Comparison of ENCODE assay signal across 9 cellular contexts in the genomic region with DNA sequence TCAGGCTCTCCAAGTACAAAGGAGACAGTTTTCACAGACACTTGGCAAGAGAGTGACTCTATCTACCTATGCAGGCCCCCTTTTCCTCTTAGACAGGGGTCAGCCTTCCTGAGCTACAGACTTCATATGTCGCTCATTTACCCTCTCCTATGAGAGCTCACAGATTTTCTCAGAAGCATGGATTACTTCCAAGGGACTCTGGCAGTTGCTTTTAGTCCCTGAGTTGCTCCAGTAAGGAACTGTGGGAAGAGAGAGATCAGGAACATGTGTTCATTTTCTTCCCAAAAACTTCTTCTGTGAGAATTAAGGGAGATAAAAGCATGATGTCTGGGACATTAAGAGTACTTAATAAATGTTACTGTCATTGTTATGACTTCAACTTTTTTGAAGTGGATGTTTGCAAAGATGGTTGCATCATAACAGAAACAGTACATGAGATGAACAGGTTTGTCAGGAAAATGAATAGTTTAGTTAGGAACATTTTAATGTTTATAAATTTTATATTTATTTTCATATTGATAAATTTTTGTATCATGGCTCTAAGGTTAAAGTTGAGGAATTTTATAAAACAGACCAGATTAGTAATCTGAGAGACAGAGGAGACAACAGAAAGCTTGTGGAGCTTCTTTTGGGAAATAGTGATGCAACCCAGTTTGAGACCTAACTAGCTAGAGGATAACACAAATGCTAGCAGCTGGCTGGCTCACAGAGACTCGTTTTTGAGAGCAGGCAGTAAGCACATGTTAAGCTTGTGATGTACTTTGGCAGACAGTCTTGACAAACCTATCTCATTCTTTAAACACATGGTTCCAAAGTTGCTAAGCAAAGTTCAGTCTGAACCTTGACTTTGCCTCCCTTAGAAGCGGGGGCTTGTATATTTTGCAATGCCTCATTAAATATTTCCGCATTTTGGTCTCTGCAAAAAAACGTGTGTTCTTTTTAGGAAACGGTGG. TPM values are rescaled to one million over a fixed set of nuclear protein-coding genes. Genes with fewer than 3 reads are reported as not detected.
DNase-seq lines count a peak whose midpoint lies in the region; ATAC-seq and FAIRE-seq lines count a peak whose summit lies in the region.
"Had no signal": no experiment of that assay in that cellular context is flagged by ENCODE, and none has a peak within 500 bp of the region (broad histone marks: within the 10 kb centered on the region; RNA-seq: fewer than 3 reads in every experiment).

No MANE protein-coding gene starts in this region.

- H3K23ac ChIP-seq in neuronal stem cell (ENCODE audit: low read depth, low read length, poor library complexity): no peak overlapping the region

- H3K27me3 ChIP-seq in neuronal stem cell (ENCODE audit: control insufficient read depth in 3 of 3, insufficient read depth in 3 of 3, low read depth in 1 of 3, low read length in 3 of 3): no peaks in the 10 kb centered on the region

- H2BK15ac ChIP-seq in neuronal stem cell (ENCODE audit: low read length): no peak overlapping the region

- no peak overlapping the region for H4K91ac ChIP-seq in neuronal stem cell (ENCODE audit: low read depth, low read length, poor library complexity)

- DNase-seq in CD1c-positive myeloid dendritic cell (ENCODE audit: extremely low spot score): peak; percentile 39
- DNase-seq in NOMO-1 treated with dmso at 0.1 percent for 144 hours (lab: John Stamatoyannopoulos, UW; ENCODE audit: unreplicated experiment): peak; percentile 18
- DNase-seq in fibroblast of the conjunctiva (ENCODE audit: low read depth): peak; percentile 80
- no peak for DNase-seq in neuronal stem cell (ENCODE audit: low spot score)
- no peak for DNase-seq in frontal cortex (ENCODE audit: low spot score in 2 of 2)
- no peak for DNase-seq in NCI-H2227 treated with DMSO at 0.1 percent for 48 hours (lab: John Stamatoyannopoulos, UW)
- no peak for DNase-seq in epidermal melanocyte (ENCODE audit: insufficient read length, low spot score)

- no peak overlapping the region for H3K4me2 ChIP-seq in neuronal stem cell (ENCODE audit: insufficient read depth, low read length, poor library complexity, severe bottlenecking)

- H3K9ac ChIP-seq in neuronal stem cell (ENCODE audit: low read depth, low read length, poor library complexity): no peak overlapping the region

- H3K36me3 ChIP-seq in neuronal stem cell (replicated peaks in 1 of 2; ENCODE audit: control insufficient read depth in 2 of 2, insufficient read depth in 2 of 2, low read length in 2 of 2): no peaks in the 10 kb centered on the region

- no peak overlapping the region for H2BK12ac ChIP-seq in neuronal stem cell (ENCODE audit: low read length)

- no peak for FAIRE-seq in frontal cortex (lab: Jason Lieb, UNC)

- H3K18ac ChIP-seq in neuronal stem cell (ENCODE audit: low read length): no peak overlapping the region

- no CpG with 5 or more reads among the region's 6 CpGs for WGBS in neuronal stem cell (ENCODE audit: extremely low coverage in 2 of 2, insufficient read length in 2 of 2, insufficient replicate concordance in 1 of 2), 2 donors

- H3K9me3 ChIP-seq in neuronal stem cell (replicated peaks in 1 of 2; ENCODE audit: control insufficient read depth in 2 of 2, insufficient read depth in 1 of 2, low read depth in 1 of 2, low read length in 2 of 2): no peaks in the 10 kb centered on the region

- no peak overlapping the region for H4K8ac ChIP-seq in neuronal stem cell (ENCODE audit: low read depth, low read length)

- H2AFZ ChIP-seq in neuronal stem cell (ENCODE audit: low read length): peak overlapping the region; percentile 17

- no peaks in the 10 kb centered on the region for H3K4me1 ChIP-seq in neuronal stem cell (ENCODE audit: control insufficient read depth in 2 of 2, insufficient read depth in 1 of 2, low read depth in 1 of 2, low read length in 2 of 2)

- H3K4ac ChIP-seq in neuronal stem cell (ENCODE audit: low read length): no peak overlapping the region

- H3K79me1 ChIP-seq in neuronal stem cell (ENCODE audit: low read depth, low read length): no peaks in the 10 kb centered on the region

- H2BK5ac ChIP-seq in neuronal stem cell (ENCODE audit: low read length): no peak overlapping the region

- H3K4me3 ChIP-seq in neuronal stem cell (ENCODE audit: low read length in 2 of 2): no peak overlapping the region

- no peak for ATAC-seq in HG03175 (IDR thresholded peaks at IDR 0.05; ENCODE audit: unreplicated experiment)
- ATAC-seq: stimulated activated effector memory CD8-positive, alpha-beta T cell treated with anti-CD3 and anti-CD28 coated beads, Interleukin-12 subunit alpha, Interleukin-12 subunit beta, amount 100 ng/mL, for 72 hours had no signal

- H3K27ac ChIP-seq in neuronal stem cell (replicated peaks; ENCODE audit: low read length): no peak overlapping the region

- H3K14ac ChIP-seq in neuronal stem cell (ENCODE audit: low read length): no peak overlapping the region

- H2AK5ac ChIP-seq in neuronal stem cell (ENCODE audit: low read depth, low read length): no peak overlapping the region

- H2BK120ac ChIP-seq in neuronal stem cell (ENCODE audit: low read depth, low read length): no peak overlapping the region

RNA-seq across cellular contexts. Expression of a gene that starts 21.7 kb away (rescaled TPM):
- polyA plus RNA-seq in neuronal stem cell (2013, experiment 1 of 2): 45.3 TPM
- polyA plus RNA-seq in neuronal stem cell (2013, experiment 2 of 2): 42.0 TPM
- 70.5 TPM for total RNA-seq in frontal cortex

Comparison
In these comparisons a context has a peak if more than half of its experiments do, and no peak if none do; other contexts are left out.
1. DNase-seq: peak in CD1c-positive myeloid dendritic cell (single experiment), NOMO-1 treated with dmso at 0.1 percent for 144 hours (single experiment) and fibroblast of the conjunctiva (single experiment); none in neuronal stem cell (single experiment), frontal cortex (0 of 2), NCI-H2227 treated with DMSO at 0.1 percent for 48 hours (single experiment) and epidermal melanocyte (single experiment).